In the genomic region with DNA sequence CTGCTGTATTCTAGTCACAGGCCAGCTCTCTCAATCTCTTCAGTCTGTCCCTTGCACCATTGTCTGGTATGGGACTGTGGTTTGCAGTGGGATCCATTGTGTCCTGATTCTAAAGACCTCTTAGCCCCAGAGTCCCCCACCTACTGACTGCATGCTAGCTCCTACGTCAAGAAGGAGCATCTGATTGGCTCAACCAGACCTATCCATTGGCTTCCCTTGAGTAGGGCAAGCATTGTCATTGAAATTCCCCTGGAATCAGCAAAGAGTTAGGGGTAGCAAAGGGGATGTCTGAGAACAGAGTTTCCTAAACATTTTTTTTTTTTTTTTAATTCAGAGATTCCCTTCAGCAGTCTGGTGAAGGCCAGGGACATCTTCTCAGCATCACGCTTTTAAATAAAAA, we compare ENCODE assay signal across 2 cellular contexts.
TF ChIP-seq lines count a peak whose summit lies in the region.

No MANE protein-coding gene starts in this region.

TF ChIP-seq in GM23338, 12 proteins besides CTCF, POLR2A, EP300 and RAD21 (continued from another document):
- TF ChIP-seq, protein P1, sequence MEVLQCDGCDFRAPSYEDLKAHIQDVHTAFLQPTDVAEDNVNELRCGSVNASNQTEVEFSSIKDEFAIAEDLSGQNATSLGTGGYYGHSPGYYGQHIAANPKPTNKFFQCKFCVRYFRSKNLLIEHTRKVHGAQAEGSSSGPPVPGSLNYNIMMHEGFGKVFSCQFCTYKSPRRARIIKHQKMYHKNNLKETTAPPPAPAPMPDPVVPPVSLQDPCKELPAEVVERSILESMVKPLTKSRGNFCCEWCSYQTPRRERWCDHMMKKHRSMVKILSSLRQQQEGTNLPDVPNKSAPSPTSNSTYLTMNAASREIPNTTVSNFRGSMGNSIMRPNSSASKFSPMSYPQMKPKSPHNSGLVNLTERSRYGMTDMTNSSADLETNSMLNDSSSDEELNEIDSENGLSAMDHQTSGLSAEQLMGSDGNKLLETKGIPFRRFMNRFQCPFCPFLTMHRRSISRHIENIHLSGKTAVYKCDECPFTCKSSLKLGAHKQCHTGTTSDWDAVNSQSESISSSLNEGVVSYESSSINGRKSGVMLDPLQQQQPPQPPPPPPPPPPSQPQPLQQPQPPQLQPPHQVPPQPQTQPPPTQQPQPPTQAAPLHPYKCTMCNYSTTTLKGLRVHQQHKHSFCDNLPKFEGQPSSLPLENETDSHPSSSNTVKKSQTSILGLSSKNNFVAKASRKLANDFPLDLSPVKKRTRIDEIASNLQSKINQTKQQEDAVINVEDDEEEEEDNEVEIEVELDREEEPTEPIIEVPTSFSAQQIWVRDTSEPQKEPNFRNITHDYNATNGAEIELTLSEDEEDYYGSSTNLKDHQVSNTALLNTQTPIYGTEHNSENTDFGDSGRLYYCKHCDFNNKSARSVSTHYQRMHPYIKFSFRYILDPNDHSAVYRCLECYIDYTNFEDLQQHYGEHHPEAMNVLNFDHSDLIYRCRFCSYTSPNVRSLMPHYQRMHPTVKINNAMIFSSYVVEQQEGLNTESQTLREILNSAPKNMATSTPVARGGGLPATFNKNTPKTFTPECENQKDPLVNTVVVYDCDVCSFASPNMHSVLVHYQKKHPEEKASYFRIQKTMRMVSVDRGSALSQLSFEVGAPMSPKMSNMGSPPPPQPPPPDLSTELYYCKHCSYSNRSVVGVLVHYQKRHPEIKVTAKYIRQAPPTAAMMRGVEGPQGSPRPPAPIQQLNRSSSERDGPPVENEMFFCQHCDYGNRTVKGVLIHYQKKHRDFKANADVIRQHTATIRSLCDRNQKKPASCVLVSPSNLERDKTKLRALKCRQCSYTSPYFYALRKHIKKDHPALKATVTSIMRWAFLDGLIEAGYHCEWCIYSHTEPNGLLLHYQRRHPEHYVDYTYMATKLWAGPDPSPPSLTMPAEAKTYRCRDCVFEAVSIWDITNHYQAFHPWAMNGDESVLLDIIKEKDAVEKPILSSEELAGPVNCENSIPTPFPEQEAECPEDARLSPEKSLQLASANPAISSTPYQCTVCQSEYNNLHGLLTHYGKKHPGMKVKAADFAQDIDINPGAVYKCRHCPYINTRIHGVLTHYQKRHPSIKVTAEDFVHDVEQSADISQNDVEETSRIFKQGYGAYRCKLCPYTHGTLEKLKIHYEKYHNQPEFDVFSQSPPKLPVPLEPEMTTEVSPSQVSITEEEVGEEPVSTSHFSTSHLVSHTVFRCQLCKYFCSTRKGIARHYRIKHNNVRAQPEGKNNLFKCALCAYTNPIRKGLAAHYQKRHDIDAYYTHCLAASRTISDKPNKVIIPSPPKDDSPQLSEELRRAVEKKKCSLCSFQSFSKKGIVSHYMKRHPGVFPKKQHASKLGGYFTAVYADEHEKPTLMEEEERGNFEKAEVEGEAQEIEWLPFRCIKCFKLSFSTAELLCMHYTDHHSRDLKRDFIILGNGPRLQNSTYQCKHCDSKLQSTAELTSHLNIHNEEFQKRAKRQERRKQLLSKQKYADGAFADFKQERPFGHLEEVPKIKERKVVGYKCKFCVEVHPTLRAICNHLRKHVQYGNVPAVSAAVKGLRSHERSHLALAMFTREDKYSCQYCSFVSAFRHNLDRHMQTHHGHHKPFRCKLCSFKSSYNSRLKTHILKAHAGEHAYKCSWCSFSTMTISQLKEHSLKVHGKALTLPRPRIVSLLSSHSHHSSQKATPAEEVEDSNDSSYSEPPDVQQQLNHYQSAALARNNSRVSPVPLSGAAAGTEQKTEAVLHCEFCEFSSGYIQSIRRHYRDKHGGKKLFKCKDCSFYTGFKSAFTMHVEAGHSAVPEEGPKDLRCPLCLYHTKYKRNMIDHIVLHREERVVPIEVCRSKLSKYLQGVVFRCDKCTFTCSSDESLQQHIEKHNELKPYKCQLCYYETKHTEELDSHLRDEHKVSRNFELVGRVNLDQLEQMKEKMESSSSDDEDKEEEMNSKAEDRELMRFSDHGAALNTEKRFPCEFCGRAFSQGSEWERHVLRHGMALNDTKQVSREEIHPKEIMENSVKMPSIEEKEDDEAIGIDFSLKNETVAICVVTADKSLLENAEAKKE (CRISPR knock-in tag; IDR thresholded peaks at IDR 0.05), result no peak
- no peak for TF ChIP-seq EZH2 (IDR thresholded peaks at IDR 0.05; ENCODE audit: low read depth, unreplicated experiment)
- no peak for TF ChIP-seq JUNB (IDR thresholded peaks at IDR 0.05; ENCODE audit: unreplicated experiment)
- no peak for TF ChIP-seq NANOG (IDR thresholded peaks at IDR 0.05; ENCODE audit: borderline replicate concordance)
- TF ChIP-seq, protein P2, sequence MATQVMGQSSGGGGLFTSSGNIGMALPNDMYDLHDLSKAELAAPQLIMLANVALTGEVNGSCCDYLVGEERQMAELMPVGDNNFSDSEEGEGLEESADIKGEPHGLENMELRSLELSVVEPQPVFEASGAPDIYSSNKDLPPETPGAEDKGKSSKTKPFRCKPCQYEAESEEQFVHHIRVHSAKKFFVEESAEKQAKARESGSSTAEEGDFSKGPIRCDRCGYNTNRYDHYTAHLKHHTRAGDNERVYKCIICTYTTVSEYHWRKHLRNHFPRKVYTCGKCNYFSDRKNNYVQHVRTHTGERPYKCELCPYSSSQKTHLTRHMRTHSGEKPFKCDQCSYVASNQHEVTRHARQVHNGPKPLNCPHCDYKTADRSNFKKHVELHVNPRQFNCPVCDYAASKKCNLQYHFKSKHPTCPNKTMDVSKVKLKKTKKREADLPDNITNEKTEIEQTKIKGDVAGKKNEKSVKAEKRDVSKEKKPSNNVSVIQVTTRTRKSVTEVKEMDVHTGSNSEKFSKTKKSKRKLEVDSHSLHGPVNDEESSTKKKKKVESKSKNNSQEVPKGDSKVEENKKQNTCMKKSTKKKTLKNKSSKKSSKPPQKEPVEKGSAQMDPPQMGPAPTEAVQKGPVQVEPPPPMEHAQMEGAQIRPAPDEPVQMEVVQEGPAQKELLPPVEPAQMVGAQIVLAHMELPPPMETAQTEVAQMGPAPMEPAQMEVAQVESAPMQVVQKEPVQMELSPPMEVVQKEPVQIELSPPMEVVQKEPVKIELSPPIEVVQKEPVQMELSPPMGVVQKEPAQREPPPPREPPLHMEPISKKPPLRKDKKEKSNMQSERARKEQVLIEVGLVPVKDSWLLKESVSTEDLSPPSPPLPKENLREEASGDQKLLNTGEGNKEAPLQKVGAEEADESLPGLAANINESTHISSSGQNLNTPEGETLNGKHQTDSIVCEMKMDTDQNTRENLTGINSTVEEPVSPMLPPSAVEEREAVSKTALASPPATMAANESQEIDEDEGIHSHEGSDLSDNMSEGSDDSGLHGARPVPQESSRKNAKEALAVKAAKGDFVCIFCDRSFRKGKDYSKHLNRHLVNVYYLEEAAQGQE (IDR thresholded peaks at IDR 0.05; ENCODE audit: unreplicated experiment), result no peak
- TF ChIP-seq CREB1 (CRISPR knock-in tag; IDR thresholded peaks at IDR 0.05; ENCODE audit: low read depth), result no peak
- no peak for TF ChIP-seq POLR2AphosphoS5 (IDR thresholded peaks at IDR 0.05; ENCODE audit: low read depth)
- TF ChIP-seq, protein P3, sequence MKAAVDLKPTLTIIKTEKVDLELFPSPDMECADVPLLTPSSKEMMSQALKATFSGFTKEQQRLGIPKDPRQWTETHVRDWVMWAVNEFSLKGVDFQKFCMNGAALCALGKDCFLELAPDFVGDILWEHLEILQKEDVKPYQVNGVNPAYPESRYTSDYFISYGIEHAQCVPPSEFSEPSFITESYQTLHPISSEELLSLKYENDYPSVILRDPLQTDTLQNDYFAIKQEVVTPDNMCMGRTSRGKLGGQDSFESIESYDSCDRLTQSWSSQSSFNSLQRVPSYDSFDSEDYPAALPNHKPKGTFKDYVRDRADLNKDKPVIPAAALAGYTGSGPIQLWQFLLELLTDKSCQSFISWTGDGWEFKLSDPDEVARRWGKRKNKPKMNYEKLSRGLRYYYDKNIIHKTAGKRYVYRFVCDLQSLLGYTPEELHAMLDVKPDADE (IDR thresholded peaks at IDR 0.05), result no peak
- TF ChIP-seq ZNF331 (CRISPR knock-in tag; IDR thresholded peaks at IDR 0.05; ENCODE audit: low read depth), result no peak
- TF ChIP-seq ZNF114 (CRISPR knock-in tag; IDR thresholded peaks at IDR 0.05), result no peak

TF ChIP-seq in WTC11, 78 proteins besides CTCF, POLR2A, EP300 and RAD21 (continued from another document):
- TF ChIP-seq, protein P4, sequence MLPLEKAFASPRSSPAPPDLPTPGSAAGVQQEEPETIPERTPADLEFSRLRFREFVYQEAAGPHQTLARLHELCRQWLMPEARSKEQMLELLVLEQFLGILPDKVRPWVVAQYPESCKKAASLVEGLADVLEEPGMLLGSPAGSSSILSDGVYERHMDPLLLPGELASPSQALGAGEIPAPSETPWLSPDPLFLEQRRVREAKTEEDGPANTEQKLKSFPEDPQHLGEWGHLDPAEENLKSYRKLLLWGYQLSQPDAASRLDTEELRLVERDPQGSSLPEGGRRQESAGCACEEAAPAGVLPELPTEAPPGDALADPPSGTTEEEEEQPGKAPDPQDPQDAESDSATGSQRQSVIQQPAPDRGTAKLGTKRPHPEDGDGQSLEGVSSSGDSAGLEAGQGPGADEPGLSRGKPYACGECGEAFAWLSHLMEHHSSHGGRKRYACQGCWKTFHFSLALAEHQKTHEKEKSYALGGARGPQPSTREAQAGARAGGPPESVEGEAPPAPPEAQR (CRISPR knock-in tag; IDR thresholded peaks at IDR 0.05), result no peak
- TF ChIP-seq, protein P5, sequence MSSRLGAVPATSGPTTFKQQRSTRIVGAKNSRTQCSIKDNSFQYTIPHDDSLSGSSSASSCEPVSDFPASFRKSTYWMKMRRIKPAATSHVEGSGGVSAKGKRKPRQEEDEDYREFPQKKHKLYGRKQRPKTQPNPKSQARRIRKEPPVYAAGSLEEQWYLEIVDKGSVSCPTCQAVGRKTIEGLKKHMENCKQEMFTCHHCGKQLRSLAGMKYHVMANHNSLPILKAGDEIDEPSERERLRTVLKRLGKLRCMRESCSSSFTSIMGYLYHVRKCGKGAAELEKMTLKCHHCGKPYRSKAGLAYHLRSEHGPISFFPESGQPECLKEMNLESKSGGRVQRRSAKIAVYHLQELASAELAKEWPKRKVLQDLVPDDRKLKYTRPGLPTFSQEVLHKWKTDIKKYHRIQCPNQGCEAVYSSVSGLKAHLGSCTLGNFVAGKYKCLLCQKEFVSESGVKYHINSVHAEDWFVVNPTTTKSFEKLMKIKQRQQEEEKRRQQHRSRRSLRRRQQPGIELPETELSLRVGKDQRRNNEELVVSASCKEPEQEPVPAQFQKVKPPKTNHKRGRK (CRISPR knock-in tag; IDR thresholded peaks at IDR 0.05; ENCODE audit: borderline replicate concordance), result no peak
- TF ChIP-seq EMX1 (CRISPR knock-in tag; IDR thresholded peaks at IDR 0.05) (no peak), ZNF396 (CRISPR knock-in tag; IDR thresholded peaks at IDR 0.05; ENCODE audit: borderline replicate concordance) (no peak), GABPB1 (CRISPR knock-in tag; IDR thresholded peaks at IDR 0.05) (no peak), ATF1 (CRISPR knock-in tag; IDR thresholded peaks at IDR 0.05) (no peak), OVOL2 (CRISPR knock-in tag; IDR thresholded peaks at IDR 0.05; ENCODE audit: borderline replicate concordance) (no peak), ELF4 (CRISPR knock-in tag; IDR thresholded peaks at IDR 0.05; ENCODE audit: low read depth) (no peak), NFYB (CRISPR knock-in tag; conservative IDR thresholded peaks at IDR 0.05; ENCODE audit: low read depth) (no peak)
- TF ChIP-seq, protein P6, sequence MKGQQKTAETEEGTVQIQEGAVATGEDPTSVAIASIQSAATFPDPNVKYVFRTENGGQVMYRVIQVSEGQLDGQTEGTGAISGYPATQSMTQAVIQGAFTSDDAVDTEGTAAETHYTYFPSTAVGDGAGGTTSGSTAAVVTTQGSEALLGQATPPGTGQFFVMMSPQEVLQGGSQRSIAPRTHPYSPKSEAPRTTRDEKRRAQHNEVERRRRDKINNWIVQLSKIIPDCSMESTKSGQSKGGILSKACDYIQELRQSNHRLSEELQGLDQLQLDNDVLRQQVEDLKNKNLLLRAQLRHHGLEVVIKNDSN (CRISPR knock-in tag; IDR thresholded peaks at IDR 0.05), result no peak
